Comparison of ENCODE assay signal across 10 cellular contexts in the genomic region with DNA sequence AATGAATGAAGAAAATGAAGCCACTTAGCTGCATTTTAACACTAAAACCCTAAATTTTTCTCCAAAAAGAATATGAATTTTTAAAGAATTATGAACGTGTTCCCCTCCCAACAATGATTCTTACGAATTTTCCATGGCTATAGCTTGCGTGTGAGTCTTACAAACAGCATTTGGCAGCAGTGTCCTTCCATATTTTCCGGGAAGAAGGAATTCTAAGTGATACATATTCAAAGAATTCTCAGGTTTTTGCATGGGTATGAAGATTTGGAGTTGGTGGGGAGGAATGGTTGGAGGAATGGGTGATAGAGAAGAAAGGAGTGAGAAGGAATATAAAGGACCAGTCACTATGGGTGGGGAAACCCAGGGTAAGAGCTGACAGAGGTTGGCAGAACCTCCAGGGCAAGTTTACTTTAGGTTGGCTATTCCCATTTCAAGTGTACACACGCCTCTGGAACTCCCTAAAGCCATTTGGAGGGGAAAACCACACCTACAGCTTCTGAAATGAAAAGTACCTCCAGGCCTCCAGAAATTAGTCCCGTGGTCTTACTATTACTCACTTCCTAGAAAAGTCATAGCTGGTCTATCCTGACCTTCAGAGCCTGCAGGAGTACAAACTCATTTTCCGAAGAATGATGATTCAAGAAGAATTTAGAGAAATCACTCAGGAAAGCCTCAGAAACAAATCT.
DNase-seq lines count a peak whose midpoint lies in the region; ATAC-seq, FAIRE-seq and TF ChIP-seq lines count a peak whose summit lies in the region.
"Had no signal": no experiment of that assay in that cellular context is flagged by ENCODE, and none has a peak within 500 bp of the region (broad histone marks: within the 10 kb centered on the region; RNA-seq: fewer than 3 reads in every experiment).

No MANE protein-coding gene starts in this region.

- WGBS in HepG2 (ENCODE audit: low lambda C conversion rate) = 24% methylated on average over 7 of the region's 7 CpGs

- H3K4me3 ChIP-seq in SJSA1 (no peak overlapping the region), fibroblast of pulmonary artery (replicated peaks; ENCODE audit: low read depth, low read length) (no peak overlapping the region), HepG2 (replicated peaks in 1 of 3; ENCODE audit: insufficient read depth in 1 of 3, low read depth in 2 of 3, low read length in 3 of 3) (no peak overlapping the region)

- H3K4me1 ChIP-seq in SJSA1 (replicated peaks) (peaks cover 24% of the 10 kb centered on the region), HepG2 (ENCODE audit: insufficient read depth, low read length) (peaks cover 4% of the 10 kb centered on the region; the same call in 1 of the 2 replicates)

- H3K27ac ChIP-seq in SJSA1 (0 out of 2 replicates have a peak overlapping the region, but pooled peaks have one; percentile 17), HepG2 (ENCODE audit: extremely low read length, insufficient read depth, low read length) (no peak overlapping the region)

- no peaks in the 10 kb centered on the region for H4K20me1 ChIP-seq in HepG2 (ENCODE audit: insufficient read depth, low read length)

- H3K4me2 ChIP-seq in HepG2 (ENCODE audit: low read depth, low read length) = no peak overlapping the region

- TF ChIP-seq EP300 in HepG2 (IDR thresholded peaks at IDR 0.05; ENCODE audit: low read depth in 2 of 2, low read length in 2 of 2) = no peak
- TF ChIP-seq EP300 in HepG2 (CRISPR knock-in tag; IDR thresholded peaks at IDR 0.05; ENCODE audit: borderline replicate concordance) = no peak

- no peak overlapping the region for H3K9ac ChIP-seq in HepG2 (ENCODE audit: insufficient read depth, low read depth, low read length)

- POLR2A ChIA-PET in HepG2 (lab: Yijun Ruan, JAX) = no interaction called here

- H3K9me3 ChIP-seq in SJSA1 (replicated peaks) (no peaks in the 10 kb centered on the region), HepG2 (ENCODE audit: low read length) (no peaks in the 10 kb centered on the region)

- no TSS peak for BruUV-seq in HepG2 (replicated peaks; lab: Mats Ljungman, UMichigan)

- no peak for TF ChIP-seq RAD21 in HepG2 (CRISPR knock-in tag; IDR thresholded peaks at IDR 0.05)

- H3K79me2 ChIP-seq in HepG2 (ENCODE audit: insufficient read depth, low read length) = no peaks in the 10 kb centered on the region

- no peak for FAIRE-seq in HepG2 (lab: Jason Lieb, UNC)

- intact Hi-C loops in HepG2 (cut with micrococcal nuclease; ENCODE audit: unreplicated experiment) = no loop called here

- ATAC-seq in HepG2 = no peak

- CTCF ChIA-PET in HepG2 (lab: Yijun Ruan, JAX; ENCODE audit: low intra/inter-chr PET ratio, low total read pairs) = no interaction called here

- no peaks in the 10 kb centered on the region for H3K27me3 ChIP-seq in SJSA1 (replicated peaks)
- no peaks in the 10 kb centered on the region for H3K27me3 ChIP-seq in HepG2 (ENCODE audit: control insufficient read depth in 1 of 2, insufficient read depth in 2 of 2, low read length in 2 of 2)

- peak in 2 of 3 donors; percentile 6 to 16 for DNase-seq in stimulated activated CD4-positive, alpha-beta T cell treated with anti-CD3 and anti-CD28 coated beads, Interleukin-12 subunit alpha, Interleukin-12 subunit beta, amount 100 ng/mL, for 48 hours (ENCODE audit: low read depth in 2 of 3, low spot score in 1 of 3)
- DNase-seq in stimulated activated CD4-positive, alpha-beta T cell treated with anti-CD3 and anti-CD28 coated beads, Interleukin-4, amount 100 ng/mL, for 4 hours = no peak
- DNase-seq in SJSA1 (ENCODE audit: low read depth in 1 of 2, low spot score in 2 of 2) (no peak), fibroblast of pulmonary artery (ENCODE audit: low read depth) (peak; percentile 53), NCI-H774 (lab: John Stamatoyannopoulos, UW) (no peak), HepG2 (ENCODE audit: low spot score) (no peak), NCI-H1417 treated with DMSO at 0.1 percent for 48 hours (lab: John Stamatoyannopoulos, UW) (no peak), NCI-H1092 treated with DMSO at 0.1 percent for 48 hours (lab: John Stamatoyannopoulos, UW) (no peak)
- DNase-seq: cortex of kidney, NCI-H446 treated with DMSO at 0.1 percent for 48 hours had no signal

- H3K36me3 ChIP-seq in SJSA1 (no peaks in the 10 kb centered on the region), HepG2 (replicated peaks in 1 of 2; ENCODE audit: control insufficient read depth in 1 of 2, insufficient read depth in 2 of 2, low read length in 2 of 2) (no peaks in the 10 kb centered on the region)

- TF ChIP-seq CTCF in fibroblast of pulmonary artery (IDR thresholded peaks at IDR 0.05; ENCODE audit: low read length, missing control alignments) (no peak), HepG2 (CRISPR knock-in tag; IDR thresholded peaks at IDR 0.05) (no peak)

- in situ Hi-C loops in HepG2 (cut with HindIII; ENCODE audit: extremely low pct_ligation_motif_present, low pct_unique_long_range_greater_than_20kb) = no loop called here

- H2AFZ ChIP-seq in HepG2 (ENCODE audit: low read length) = no peak overlapping the region

- TF ChIP-seq POLR2A in HepG2 (IDR thresholded peaks at IDR 0.05; ENCODE audit: insufficient read depth in 1 of 2, low read depth in 2 of 2, low read length in 2 of 2) = no peak

TF ChIP-seq in HepG2, 621 proteins besides CTCF, POLR2A, EP300 and RAD21 (continues in another document):
- TF ChIP-seq, protein P1, sequence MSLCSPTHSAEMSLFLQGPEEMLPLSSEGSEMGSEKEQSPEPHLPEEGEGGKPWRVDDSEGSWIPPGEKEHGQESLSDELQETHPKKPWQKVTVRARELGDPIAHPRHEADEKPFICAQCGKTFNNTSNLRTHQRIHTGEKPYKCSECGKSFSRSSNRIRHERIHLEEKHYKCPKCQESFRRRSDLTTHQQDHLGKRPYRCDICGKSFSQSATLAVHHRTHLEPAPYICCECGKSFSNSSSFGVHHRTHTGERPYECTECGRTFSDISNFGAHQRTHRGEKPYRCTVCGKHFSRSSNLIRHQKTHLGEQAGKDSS (CRISPR knock-in tag; IDR thresholded peaks at IDR 0.05; ENCODE audit: borderline replicate concordance, low read depth) = no peak
- TF ChIP-seq, protein P2, sequence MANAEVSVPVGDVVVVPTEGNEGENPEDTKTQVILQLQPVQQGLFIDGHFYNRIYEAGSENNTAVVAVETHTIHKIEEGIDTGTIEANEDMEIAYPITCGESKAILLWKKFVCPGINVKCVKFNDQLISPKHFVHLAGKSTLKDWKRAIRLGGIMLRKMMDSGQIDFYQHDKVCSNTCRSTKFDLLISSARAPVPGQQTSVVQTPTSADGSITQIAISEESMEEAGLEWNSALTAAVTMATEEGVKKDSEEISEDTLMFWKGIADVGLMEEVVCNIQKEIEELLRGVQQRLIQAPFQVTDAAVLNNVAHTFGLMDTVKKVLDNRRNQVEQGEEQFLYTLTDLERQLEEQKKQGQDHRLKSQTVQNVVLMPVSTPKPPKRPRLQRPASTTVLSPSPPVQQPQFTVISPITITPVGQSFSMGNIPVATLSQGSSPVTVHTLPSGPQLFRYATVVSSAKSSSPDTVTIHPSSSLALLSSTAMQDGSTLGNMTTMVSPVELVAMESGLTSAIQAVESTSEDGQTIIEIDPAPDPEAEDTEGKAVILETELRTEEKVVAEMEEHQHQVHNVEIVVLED (CRISPR knock-in tag; IDR thresholded peaks at IDR 0.05; ENCODE audit: borderline replicate concordance) = no peak
- no peak for TF ChIP-seq CHD4 (IDR thresholded peaks at IDR 0.05; ENCODE audit: borderline replicate concordance, low read length)
- TF ChIP-seq, protein P3, sequence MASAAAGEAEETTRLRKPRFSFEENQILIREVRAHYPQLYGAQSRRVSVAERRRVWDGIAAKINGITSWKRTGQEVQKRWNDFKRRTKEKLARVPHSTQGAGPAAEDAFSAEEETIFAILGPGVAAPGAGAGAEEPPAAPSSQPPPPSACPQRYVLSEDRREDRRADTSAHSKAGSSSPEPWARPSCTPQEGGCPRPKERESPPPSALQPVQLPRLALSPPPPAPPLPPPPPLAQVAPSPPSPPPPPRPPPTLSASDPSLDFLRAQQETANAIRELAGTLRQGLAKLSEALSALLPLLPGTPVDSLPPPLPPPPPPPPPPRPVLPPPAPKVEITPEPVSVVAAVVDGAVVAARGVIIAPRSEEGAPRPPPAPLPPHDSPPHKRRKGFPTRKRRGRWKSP (CRISPR knock-in tag; IDR thresholded peaks at IDR 0.05) = no peak
- TF ChIP-seq, protein P4, sequence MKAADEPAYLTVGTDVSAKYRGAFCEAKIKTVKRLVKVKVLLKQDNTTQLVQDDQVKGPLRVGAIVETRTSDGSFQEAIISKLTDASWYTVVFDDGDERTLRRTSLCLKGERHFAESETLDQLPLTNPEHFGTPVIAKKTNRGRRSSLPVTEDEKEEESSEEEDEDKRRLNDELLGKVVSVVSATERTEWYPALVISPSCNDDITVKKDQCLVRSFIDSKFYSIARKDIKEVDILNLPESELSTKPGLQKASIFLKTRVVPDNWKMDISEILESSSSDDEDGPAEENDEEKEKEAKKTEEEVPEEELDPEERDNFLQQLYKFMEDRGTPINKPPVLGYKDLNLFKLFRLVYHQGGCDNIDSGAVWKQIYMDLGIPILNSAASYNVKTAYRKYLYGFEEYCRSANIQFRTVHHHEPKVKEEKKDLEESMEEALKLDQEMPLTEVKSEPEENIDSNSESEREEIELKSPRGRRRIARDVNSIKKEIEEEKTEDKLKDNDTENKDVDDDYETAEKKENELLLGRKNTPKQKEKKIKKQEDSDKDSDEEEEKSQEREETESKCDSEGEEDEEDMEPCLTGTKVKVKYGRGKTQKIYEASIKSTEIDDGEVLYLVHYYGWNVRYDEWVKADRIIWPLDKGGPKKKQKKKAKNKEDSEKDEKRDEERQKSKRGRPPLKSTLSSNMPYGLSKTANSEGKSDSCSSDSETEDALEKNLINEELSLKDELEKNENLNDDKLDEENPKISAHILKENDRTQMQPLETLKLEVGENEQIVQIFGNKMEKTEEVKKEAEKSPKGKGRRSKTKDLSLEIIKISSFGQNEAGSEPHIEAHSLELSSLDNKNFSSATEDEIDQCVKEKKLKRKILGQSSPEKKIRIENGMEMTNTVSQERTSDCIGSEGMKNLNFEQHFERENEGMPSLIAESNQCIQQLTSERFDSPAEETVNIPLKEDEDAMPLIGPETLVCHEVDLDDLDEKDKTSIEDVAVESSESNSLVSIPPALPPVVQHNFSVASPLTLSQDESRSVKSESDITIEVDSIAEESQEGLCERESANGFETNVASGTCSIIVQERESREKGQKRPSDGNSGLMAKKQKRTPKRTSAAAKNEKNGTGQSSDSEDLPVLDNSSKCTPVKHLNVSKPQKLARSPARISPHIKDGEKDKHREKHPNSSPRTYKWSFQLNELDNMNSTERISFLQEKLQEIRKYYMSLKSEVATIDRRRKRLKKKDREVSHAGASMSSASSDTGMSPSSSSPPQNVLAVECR (CRISPR knock-in tag; IDR thresholded peaks at IDR 0.05; ENCODE audit: borderline replicate concordance) = no peak
- no peak for TF ChIP-seq SNAPC2 (CRISPR knock-in tag; IDR thresholded peaks at IDR 0.05)
- TF ChIP-seq ZNF839 (CRISPR knock-in tag; IDR thresholded peaks at IDR 0.05; ENCODE audit: borderline replicate concordance) = no peak
- no peak for TF ChIP-seq NONO (IDR thresholded peaks at IDR 0.05)
- no peak for TF ChIP-seq NONO (CRISPR knock-in tag; conservative IDR thresholded peaks at IDR 0.05)

Comparison
In these comparisons a context has a peak if more than half of its experiments do, and no peak if none do; other contexts are left out.
1. DNase-seq: peak in stimulated activated CD4-positive, alpha-beta T cell treated with anti-CD3 and anti-CD28 coated beads, Interleukin-12 subunit alpha, Interleukin-12 subunit beta, amount 100 ng/mL, for 48 hours (2 of 3) and fibroblast of pulmonary artery (single experiment); none in stimulated activated CD4-positive, alpha-beta T cell treated with anti-CD3 and anti-CD28 coated beads, Interleukin-4, amount 100 ng/mL, for 4 hours (0 of 2), SJSA1 (0 of 2), NCI-H774 (single experiment), HepG2 (single experiment), NCI-H1417 treated with DMSO at 0.1 percent for 48 hours (single experiment) and NCI-H1092 treated with DMSO at 0.1 percent for 48 hours (single experiment).